18 cellular contexts compared by ENCODE assay signal in the genomic region with DNA sequence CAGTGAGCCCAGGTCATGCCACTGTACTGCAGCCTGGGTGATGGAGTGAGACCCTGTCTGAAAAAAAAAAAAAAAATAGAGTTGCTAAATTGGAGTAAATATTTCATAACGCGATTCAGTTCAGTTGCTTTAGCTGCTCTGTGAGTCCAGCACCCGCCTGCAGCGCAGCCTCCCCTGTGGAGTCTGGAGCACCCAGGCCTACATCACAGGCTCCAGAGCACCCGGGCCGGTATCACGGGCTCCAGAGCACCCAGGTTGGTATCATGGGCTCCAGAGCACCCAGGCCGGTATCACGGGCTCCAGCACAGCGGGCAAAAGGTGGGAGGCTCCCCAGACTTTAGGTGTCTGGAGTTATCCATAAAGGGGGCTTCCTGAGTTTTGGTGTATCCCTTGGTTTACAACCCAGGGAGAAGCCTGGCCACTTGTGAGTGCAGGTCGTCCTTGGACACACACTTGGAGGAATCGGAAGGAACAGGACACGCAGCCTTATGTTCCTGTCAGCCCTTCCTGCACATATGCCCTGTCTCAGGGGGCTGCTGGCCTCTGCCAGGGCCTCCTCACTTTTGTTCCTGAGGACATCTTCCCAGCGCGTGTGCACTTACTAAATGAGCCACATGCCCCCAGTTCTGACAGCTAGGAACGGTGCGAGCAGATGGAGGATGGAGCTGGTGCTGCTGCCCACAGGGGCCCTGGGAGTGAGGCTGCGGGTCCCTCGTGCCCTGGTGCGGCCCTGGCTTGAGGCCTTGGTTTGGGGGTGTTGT. TPM values are rescaled to one million over a fixed set of nuclear protein-coding genes. Genes with fewer than 3 reads are reported as not detected.
A peak's percentile ranks its signal among the peaks of the same experiment; 100 is the strongest.
DNase-seq lines count a peak whose midpoint lies in the region; ATAC-seq and TF ChIP-seq lines count a peak whose summit lies in the region.
"Had no signal": no experiment of that assay in that cellular context is flagged by ENCODE, and none has a peak within 500 bp of the region (broad histone marks: within the 10 kb centered on the region; RNA-seq: fewer than 3 reads in every experiment).

No MANE protein-coding gene starts in this region.

- peaks cover 51% of the 10 kb centered on the region for H3K36me3 Mint-ChIP-seq in CD4-positive, alpha-beta T cell (ENCODE audit: low read depth)
- peaks cover 5% of the 10 kb centered on the region for H3K36me3 Mint-ChIP-seq in activated CD8-positive, alpha-beta T cell treated with anti-CD3 and anti-CD28 coated beads for 36 hours (ENCODE audit: low read depth)
- peaks cover 0 to 18% (median 9%) of the 10 kb centered on the region in 3 donors for H3K36me3 Mint-ChIP-seq in naive thymus-derived CD8-positive, alpha-beta T cell

- H3K4me1 ChIP-seq in BLaER1, result peaks cover 88% of the 10 kb centered on the region

- no peak overlapping the region for H3K4me3 ChIP-seq in BLaER1
- H3K4me3 ChIP-seq: right atrium auricular region had no signal

- H3K27me3 ChIP-seq in BLaER1, result no peaks in the 10 kb centered on the region
- H3K27me3 ChIP-seq in CD4-positive, alpha-beta T cell (ENCODE audit: control insufficient read depth, insufficient read depth, low read length), result no peaks in the 10 kb centered on the region
- H3K27me3 ChIP-seq: right atrium auricular region had no signal

- POLR2A ChIA-PET in CD4-positive, alpha-beta T cell (lab: Charles Lee), result interaction anchor here (1.0 to 2.0 kb wide), 4 partner anchors 12 to 26 kb away, joined by 3 to 6 read pairs (median 5); no protein-coding TSS in a partner anchor
- POLR2A ChIA-PET in activated CD8-positive, alpha-beta T cell treated with anti-CD3 and anti-CD28 coated beads for 36 hours (lab: Charles Lee), result interaction anchor here (0.9 to 1.6 kb wide), 2 partner anchors 13 to 15 kb away, joined by 3 to 4 read pairs; no protein-coding TSS in a partner anchor
- POLR2A ChIA-PET in naive thymus-derived CD8-positive, alpha-beta T cell (lab: Charles Lee), result interaction anchor here (0.9 to 17.4 kb wide), 2 partner anchors 8 to 19 kb away, joined by 3 to 388 read pairs; partner anchors contain the start of gene SKI

- H3K9me3 Mint-ChIP-seq in CD4-positive, alpha-beta T cell, result peaks cover 2% of the 10 kb centered on the region
- no peaks in the 10 kb centered on the region for H3K9me3 Mint-ChIP-seq in activated CD8-positive, alpha-beta T cell treated with anti-CD3 and anti-CD28 coated beads for 36 hours
- H3K9me3 Mint-ChIP-seq in naive thymus-derived CD8-positive, alpha-beta T cell, result peaks cover 0 to 12% (median 0%) of the 10 kb centered on the region in 9 donors
- H3K9me3 Mint-ChIP-seq: activated B cell treated with CpG ODN at 0.5 μM for 24 hours had no signal

- peaks cover 20% of the 10 kb centered on the region for H3K9me3 ChIP-seq in BLaER1
- H3K9me3 ChIP-seq in CD4-positive, alpha-beta T cell (ENCODE audit: control insufficient read depth, low read length), result peaks cover 15% of the 10 kb centered on the region

- H3K4me1 Mint-ChIP-seq in CD4-positive, alpha-beta T cell (ENCODE audit: low read depth), result peaks cover 53% of the 10 kb centered on the region
- H3K4me1 Mint-ChIP-seq in activated CD8-positive, alpha-beta T cell treated with anti-CD3 and anti-CD28 coated beads for 36 hours (ENCODE audit: low read depth), result peaks cover 46% of the 10 kb centered on the region
- H3K4me1 Mint-ChIP-seq in naive thymus-derived CD8-positive, alpha-beta T cell, result peaks cover 24 to 63% (median 53%) of the 10 kb centered on the region in 4 donors

- H3K9ac ChIP-seq in BLaER1, result no peak overlapping the region

- peaks cover 14% of the 10 kb centered on the region; the same call in 1 of the 2 replicates for H3K36me3 ChIP-seq in BLaER1
- H3K36me3 ChIP-seq: right atrium auricular region had no signal

- H3K4me3 Mint-ChIP-seq in CD4-positive, alpha-beta T cell, result peak overlapping the region; percentile 78
- no peak overlapping the region for H3K4me3 Mint-ChIP-seq in activated CD8-positive, alpha-beta T cell treated with anti-CD3 and anti-CD28 coated beads for 36 hours
- peak overlapping the region in 7 of 10 donors; percentile 34 to 86 (median 63) for H3K4me3 Mint-ChIP-seq in naive thymus-derived CD8-positive, alpha-beta T cell
- H3K4me3 Mint-ChIP-seq: activated B cell treated with CpG ODN at 0.5 μM for 24 hours had no signal

- H3K27ac ChIP-seq in BLaER1, result peak overlapping the region; percentile 18; the same call in 1 of the 2 replicates
- peak overlapping the region; percentile 100 for H3K27ac ChIP-seq in CD4-positive, alpha-beta T cell (ENCODE audit: low read depth, low read length)

- no peaks in the 10 kb centered on the region for H3K27me3 Mint-ChIP-seq in CD4-positive, alpha-beta T cell
- no peaks in the 10 kb centered on the region for H3K27me3 Mint-ChIP-seq in activated CD8-positive, alpha-beta T cell treated with anti-CD3 and anti-CD28 coated beads for 36 hours
- peaks cover 0 to 6% (median 0%) of the 10 kb centered on the region in 5 donors for H3K27me3 Mint-ChIP-seq in naive thymus-derived CD8-positive, alpha-beta T cell
- H3K27me3 Mint-ChIP-seq: activated B cell treated with CpG ODN at 0.5 μM for 24 hours had no signal

- intact Hi-C loops in CD4-positive, alpha-beta T cell (cut with DNase I, micrococcal nuclease), result no loop called here
- intact Hi-C loops in activated CD8-positive, alpha-beta T cell treated with anti-CD3 and anti-CD28 coated beads for 36 hours (cut with micrococcal nuclease), result no loop called here

- no peak for ATAC-seq in CD4-positive, alpha-beta T cell (ENCODE audit: poor library complexity)
- ATAC-seq in activated CD8-positive, alpha-beta T cell treated with anti-CD3 and anti-CD28 coated beads for 36 hours, result no peak
- ATAC-seq in naive thymus-derived CD8-positive, alpha-beta T cell, result no peak
- ATAC-seq in HG03139 (IDR thresholded peaks at IDR 0.05; ENCODE audit: unreplicated experiment) (no peak), HG02571 (IDR thresholded peaks at IDR 0.05; ENCODE audit: unreplicated experiment) (no peak)

- peaks cover 65% of the 10 kb centered on the region for H4K20me1 ChIP-seq in BLaER1

- H3K27ac Mint-ChIP-seq in CD4-positive, alpha-beta T cell, result no peak overlapping the region
- peak overlapping the region; percentile 67 for H3K27ac Mint-ChIP-seq in activated CD8-positive, alpha-beta T cell treated with anti-CD3 and anti-CD28 coated beads for 36 hours
- H3K27ac Mint-ChIP-seq in naive thymus-derived CD8-positive, alpha-beta T cell, result peak overlapping the region in 4 of 10 donors; percentile 86 to 96 (median 92)

- no peak for TF ChIP-seq CTCF in CD4-positive, alpha-beta T cell (IDR thresholded peaks at IDR 0.05)
- TF ChIP-seq CTCF in activated CD8-positive, alpha-beta T cell treated with anti-CD3 and anti-CD28 coated beads for 36 hours (IDR thresholded peaks at IDR 0.05), result no peak

- H3K4me2 ChIP-seq in BLaER1, result no peak overlapping the region

- CTCF ChIA-PET in CD4-positive, alpha-beta T cell (lab: Charles Lee), result no interaction called here
- CTCF ChIA-PET in activated CD8-positive, alpha-beta T cell treated with anti-CD3 and anti-CD28 coated beads for 36 hours (lab: Charles Lee), result interaction anchor here (1.1 to 2.2 kb wide), 2 partner anchors 18 to 129 kb away, joined by 3 to 5 read pairs; no protein-coding TSS in a partner anchor

- DNase-seq in CD4-positive, alpha-beta T cell, result no peak
- DNase-seq in activated CD8-positive, alpha-beta T cell treated with anti-CD3 and anti-CD28 coated beads for 36 hours, result no peak
- no peak for DNase-seq in naive thymus-derived CD8-positive, alpha-beta T cell
- DNase-seq in NCI-H1694 (lab: John Stamatoyannopoulos, UW), result no peak
- DNase-seq: activated B cell treated with CpG ODN at 0.5 μM for 24 hours; activated CD8-positive, alpha-beta memory T cell treated with anti-CD3 and anti-CD28 coated beads, Interleukin-2, amount 50 U/mL, for 48 hours; GDM1; H7; head of caudate nucleus; NCI-H1105; NCI-H2171; NCI-H69; OCI-M1; SIG-M5 had no signal

RNA-seq across cellular contexts. Expression of gene SKI, which starts 25.1 kb away (rescaled TPM):
- 100 to 1,000 TPM; 286 to 324 TPM for total RNA-seq in CD4-positive, alpha-beta T cell
- total RNA-seq in activated CD8-positive, alpha-beta T cell treated with anti-CD3 and anti-CD28 coated beads for 36 hours, result 10 to 100 TPM; 27.5 to 28.3 TPM
- 100 to 1,000 TPM in 1 of 2 experiments, 10 to 100 TPM in 1; 98.3 to 105 TPM for total RNA-seq in naive thymus-derived CD8-positive, alpha-beta T cell
- under 1 TPM; 0.30 to 0.80 (median 0.53) TPM for polyA plus RNA-seq in naive thymus-derived CD8-positive, alpha-beta T cell

RNA-seq across cellular contexts. Expression of gene FAAP20, which starts 58.6 kb away (rescaled TPM):
- 10 to 100 TPM; 51.7 to 53.1 TPM for total RNA-seq in CD4-positive, alpha-beta T cell
- 10 to 100 TPM; 64.7 to 71.7 TPM for total RNA-seq in activated CD8-positive, alpha-beta T cell treated with anti-CD3 and anti-CD28 coated beads for 36 hours
- 10 to 100 TPM; 39.4 to 49.3 TPM for total RNA-seq in naive thymus-derived CD8-positive, alpha-beta T cell
- 10 to 100 TPM; 70.1 to 76.6 (median 74.9) TPM for polyA plus RNA-seq in naive thymus-derived CD8-positive, alpha-beta T cell
